Comparison of ENCODE assay signal across 9 cellular contexts in the genomic region with DNA sequence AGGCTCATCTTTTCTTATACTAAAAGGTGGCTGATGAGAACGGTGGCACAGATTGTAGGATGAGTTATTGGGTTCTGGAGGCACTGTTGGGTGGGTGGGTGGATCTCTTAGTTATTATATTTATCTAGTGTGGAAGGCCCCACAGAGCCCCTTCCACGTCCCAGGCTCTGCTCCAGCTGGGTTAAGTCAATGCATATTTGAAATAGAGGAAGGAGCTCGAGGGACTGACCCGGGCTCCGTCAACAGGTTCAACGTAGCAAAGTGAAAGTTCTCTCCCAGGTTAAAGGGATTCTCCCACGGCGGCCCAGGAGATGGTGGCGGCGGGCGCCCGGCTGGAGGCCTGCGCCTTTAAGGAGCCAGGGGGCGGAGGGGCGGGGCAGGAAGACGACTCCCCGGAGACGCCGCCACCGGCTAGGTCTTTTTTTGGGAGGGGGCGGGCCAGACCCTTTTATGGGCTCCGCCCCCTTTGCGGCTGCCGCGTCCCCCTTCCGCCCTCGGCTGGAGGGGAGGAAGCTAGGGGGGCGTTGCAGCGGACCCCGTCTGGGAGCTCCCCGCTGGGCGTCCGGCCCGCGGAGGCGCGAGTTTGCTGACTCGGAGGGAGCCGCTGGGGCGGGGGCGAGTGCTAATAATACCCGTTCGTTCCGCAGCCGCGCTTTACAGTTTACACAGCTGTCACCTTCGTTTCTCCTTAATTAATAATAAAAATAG. TPM values are rescaled to one million over a fixed set of nuclear protein-coding genes. Genes with fewer than 3 reads are reported as not detected.
DNase-seq lines count a peak whose midpoint lies in the region; ATAC-seq, FAIRE-seq and TF ChIP-seq lines count a peak whose summit lies in the region.
"Had no signal": no experiment of that assay in that cellular context is flagged by ENCODE, and none has a peak within 500 bp of the region (broad histone marks: within the 10 kb centered on the region; RNA-seq: fewer than 3 reads in every experiment).

No MANE protein-coding gene starts in this region.

- TF ChIP-seq CTCF in coronary artery (IDR thresholded peaks at IDR 0.05): peak; percentile 17
- peak; percentile 20; the same call in 1 of the 2 replicates for TF ChIP-seq CTCF in HepG2 (CRISPR knock-in tag; IDR thresholded peaks at IDR 0.05)

- H3K4me1 ChIP-seq in HepG2 (ENCODE audit: insufficient read depth, low read length): peaks cover 35% of the 10 kb centered on the region

- peak overlapping the region; percentile 92 to 95 for H3K27ac ChIP-seq in coronary artery
- peak overlapping the region; percentile 39 for H3K27ac ChIP-seq in HepG2 (ENCODE audit: extremely low read length, insufficient read depth, low read length)

- no TSS peak for BruUV-seq in HepG2 (replicated peaks; lab: Mats Ljungman, UMichigan)

- H3K9me3 ChIP-seq in HepG2 (ENCODE audit: low read length): no peaks in the 10 kb centered on the region

- ATAC-seq in HG03378 (IDR thresholded peaks at IDR 0.05; ENCODE audit: unreplicated experiment) (peak; percentile 66), HepG2 (peak; percentile 74)

- in situ Hi-C loops in HepG2 (cut with HindIII; ENCODE audit: extremely low pct_ligation_motif_present, low pct_unique_long_range_greater_than_20kb): no loop called here

- CTCF ChIA-PET in HepG2 (lab: Yijun Ruan, JAX; ENCODE audit: low intra/inter-chr PET ratio, low total read pairs): no interaction called here

- POLR2A ChIA-PET in HepG2 (lab: Yijun Ruan, JAX): interaction anchor here (1.2 to 1.7 kb wide), 4 partner anchors 12 to 111 kb away, joined by 4 to 5 read pairs (median 4); a partner anchor contains a TSS

- peak overlapping the region; percentile 93 for H3K4me2 ChIP-seq in HepG2 (ENCODE audit: low read depth, low read length)

- FAIRE-seq in HepG2 (lab: Jason Lieb, UNC): peak; percentile 56

- under 1% methylated on average over 28 of the region's 47 CpGs for whole genome bisulfite sequencing in HepG2 (ENCODE audit: low lambda C conversion rate)

- H3K27me3 ChIP-seq in HepG2 (ENCODE audit: control insufficient read depth in 1 of 2, insufficient read depth in 2 of 2, low read length in 2 of 2): peaks cover 3 to 12% of the 10 kb centered on the region in 2 experiments; a peak in 2 of 5 replicates

- H2AFZ ChIP-seq in HepG2 (ENCODE audit: low read length): peak overlapping the region; percentile 47

- H3K4me3 ChIP-seq in coronary artery (peak overlapping the region; percentile 77), HepG2 (replicated peaks in 1 of 3; ENCODE audit: insufficient read depth in 1 of 3, low read depth in 2 of 3, low read length in 3 of 3) (peak overlapping the region; percentile 83 to 90 (median 85))

- TF ChIP-seq RAD21 in HepG2 (CRISPR knock-in tag; IDR thresholded peaks at IDR 0.05): 0 out of 2 replicates have a peak, but pooled peaks have one; percentile 6

- peak; percentile 94 to 96 for DNase-seq in AML-193 (lab: John Stamatoyannopoulos, UW)
- DNase-seq in NCI-H510A (lab: John Stamatoyannopoulos, UW): peak; percentile 94
- DNase-seq in activated CD4-positive, alpha-beta T cell treated with anti-CD3 and anti-CD28 coated beads for 4 hours: peak; percentile 92 to 93
- DNase-seq in coronary artery (ENCODE audit: low spot score): peak; percentile 96
- peak; percentile 69 for DNase-seq in HepG2 (ENCODE audit: low spot score)
- DNase-seq in stimulated activated CD4-positive, alpha-beta T cell treated with anti-CD3 and anti-CD28 coated beads, Interleukin-2, amount 100 ng/mL, for 48 hours: peak; percentile 88 to 92

- H4K20me1 ChIP-seq in HepG2 (ENCODE audit: insufficient read depth, low read length): no peaks in the 10 kb centered on the region

- no peak for TF ChIP-seq EP300 in HepG2 (IDR thresholded peaks at IDR 0.05; ENCODE audit: low read depth in 2 of 2, low read length in 2 of 2)
- TF ChIP-seq EP300 in HepG2 (CRISPR knock-in tag; IDR thresholded peaks at IDR 0.05; ENCODE audit: borderline replicate concordance): no peak

- intact Hi-C loops in HepG2 (cut with micrococcal nuclease; ENCODE audit: unreplicated experiment): no loop called here

- H3K9ac ChIP-seq in HepG2 (ENCODE audit: insufficient read depth, low read depth, low read length): peak overlapping the region; percentile 53

- no peaks in the 10 kb centered on the region for H3K36me3 ChIP-seq in HepG2 (replicated peaks in 1 of 2; ENCODE audit: control insufficient read depth in 1 of 2, insufficient read depth in 2 of 2, low read length in 2 of 2)

- H3K79me2 ChIP-seq in HepG2 (ENCODE audit: insufficient read depth, low read length): peaks cover 7% of the 10 kb centered on the region

- TF ChIP-seq POLR2A in GM19099 (IDR thresholded peaks at IDR 0.05; ENCODE audit: extremely low read depth, insufficient read length, low read depth) (peak; percentile 34), HepG2 (IDR thresholded peaks at IDR 0.05; ENCODE audit: insufficient read depth in 1 of 2, low read depth in 2 of 2, low read length in 2 of 2) (peak in 1 of 2 experiments; percentile 30; a peak in 1 of 4 replicates)

RNA-seq across cellular contexts. Expression of a gene that starts 1.5 kb away (rescaled TPM):
- total RNA-seq in HepG2 (2016; rRNA removed; fragmentation: Illumina TruSeq; extraction: Trizol): 14.4 and 29.1 TPM in 2 replicates
- total RNA-seq in HepG2 (2016; cell fraction: cytosol; rRNA removed; fragmentation: Illumina TruSeq; extraction: Trizol; ENCODE audit: low read depth): 21.4 and 25.1 TPM in 2 replicates
- total RNA-seq in HepG2 (2016; cell fraction: insoluble cytoplasmic fraction; rRNA removed; fragmentation: Illumina TruSeq; extraction: Trizol): 10.8 and 29.6 TPM in 2 replicates
- total RNA-seq in HepG2 (2016; cell fraction: membrane; rRNA removed; fragmentation: Illumina TruSeq; extraction: Trizol): 10.1 and 10.8 TPM in 2 replicates
- total RNA-seq in HepG2 (2016; cell fraction: nucleus; rRNA removed; fragmentation: Illumina TruSeq; extraction: Trizol): 31.6 and 36.2 TPM in 2 replicates
- 66.9 and 80.4 TPM in 2 replicates for polyA plus RNA-seq in HepG2 (2011; rRNA removed)
- polyA plus RNA-seq in HepG2 (2011; cell fraction: cytosol; rRNA removed): 19.0 and 23.6 TPM in 2 replicates
- 500 and 631 TPM in 2 replicates for polyA plus RNA-seq in HepG2 (2011; cell fraction: nucleus; rRNA removed)
- polyA plus RNA-seq in HepG2 (2012): 32.6 and 49.5 TPM in 2 replicates
- 1.8 and 1.9 TPM in 2 replicates for polyA plus RNA-seq in HepG2 (2016; cell fraction: cytosol; fragmentation: Illumina TruSeq; extraction: Trizol; ENCODE audit: low read depth)
- polyA plus RNA-seq in HepG2 (2016; cell fraction: insoluble cytoplasmic fraction; fragmentation: Illumina TruSeq; extraction: Trizol; ENCODE audit: low read depth): 10.8 and 14.0 TPM in 2 replicates
- polyA plus RNA-seq in HepG2 (2016; cell fraction: membrane; fragmentation: Illumina TruSeq; extraction: Trizol; ENCODE audit: low read depth): 4.2 and 4.9 TPM in 2 replicates
- polyA plus RNA-seq in HepG2 (2016; cell fraction: nucleus; fragmentation: Illumina TruSeq; extraction: Trizol; ENCODE audit: insufficient read depth, low read depth): 127 and 134 TPM in 2 replicates
- 73.5 and 218 TPM in 2 replicates for polyA minus RNA-seq in HepG2 (2011; rRNA and poly(A)+ RNA removed; ENCODE audit: low replicate concordance)
- 27.6 and 29.9 TPM in 2 replicates for polyA minus RNA-seq in HepG2 (2011; cell fraction: cytosol; rRNA and poly(A)+ RNA removed)
- polyA minus RNA-seq in HepG2 (2011; cell fraction: nucleus; rRNA and poly(A)+ RNA removed): 106 and 116 TPM in 2 replicates

RNA-seq across cellular contexts. Expression of a gene that starts 6.5 kb away (rescaled TPM):
- not detected in 2 replicates for total RNA-seq in HepG2 (2016; rRNA removed; fragmentation: Illumina TruSeq; extraction: Trizol)
- total RNA-seq in HepG2 (2016; cell fraction: cytosol; rRNA removed; fragmentation: Illumina TruSeq; extraction: Trizol; ENCODE audit: low read depth): not detected in 2 replicates
- not detected in 2 replicates for total RNA-seq in HepG2 (2016; cell fraction: insoluble cytoplasmic fraction; rRNA removed; fragmentation: Illumina TruSeq; extraction: Trizol)
- total RNA-seq in HepG2 (2016; cell fraction: membrane; rRNA removed; fragmentation: Illumina TruSeq; extraction: Trizol): not detected in 2 replicates
- total RNA-seq in HepG2 (2016; cell fraction: nucleus; rRNA removed; fragmentation: Illumina TruSeq; extraction: Trizol): not detected in 2 replicates
- 0.09 and 0.33 TPM in 2 replicates for polyA plus RNA-seq in HepG2 (2011; rRNA removed)
- 0.15 TPM in 2 replicates for polyA plus RNA-seq in HepG2 (2011; cell fraction: cytosol; rRNA removed)
- not detected in 2 replicates for polyA plus RNA-seq in HepG2 (2011; cell fraction: nucleus; rRNA removed)
- 0.15 and 0.23 TPM in 2 replicates for polyA plus RNA-seq in HepG2 (2012)
- polyA plus RNA-seq in HepG2 (2016; cell fraction: cytosol; fragmentation: Illumina TruSeq; extraction: Trizol; ENCODE audit: low read depth): 0.15 TPM in 1 of 2 replicates, not detected in the other
- not detected in 2 replicates for polyA plus RNA-seq in HepG2 (2016; cell fraction: insoluble cytoplasmic fraction; fragmentation: Illumina TruSeq; extraction: Trizol; ENCODE audit: low read depth)
- not detected in 2 replicates for polyA plus RNA-seq in HepG2 (2016; cell fraction: membrane; fragmentation: Illumina TruSeq; extraction: Trizol; ENCODE audit: low read depth)
- not detected in 2 replicates for polyA plus RNA-seq in HepG2 (2016; cell fraction: nucleus; fragmentation: Illumina TruSeq; extraction: Trizol; ENCODE audit: insufficient read depth, low read depth)
- 0.21 and 0.86 TPM in 2 replicates for polyA minus RNA-seq in HepG2 (2011; rRNA and poly(A)+ RNA removed; ENCODE audit: low replicate concordance)
- not detected in 2 replicates for polyA minus RNA-seq in HepG2 (2011; cell fraction: cytosol; rRNA and poly(A)+ RNA removed)
- not detected in 2 replicates for polyA minus RNA-seq in HepG2 (2011; cell fraction: nucleus; rRNA and poly(A)+ RNA removed)
- total RNA-seq: activated CD8-positive, alpha-beta memory T cell treated with anti-CD3 and anti-CD28 coated beads for 36 hours had no signal

RNA-seq across cellular contexts. Expression of a gene that starts 20.9 kb away (rescaled TPM):
- not detected in 2 replicates for total RNA-seq in HepG2 (2016; rRNA removed; fragmentation: Illumina TruSeq; extraction: Trizol)
- total RNA-seq in HepG2 (2016; cell fraction: cytosol; rRNA removed; fragmentation: Illumina TruSeq; extraction: Trizol; ENCODE audit: low read depth): not detected in 2 replicates
- not detected in 2 replicates for total RNA-seq in HepG2 (2016; cell fraction: insoluble cytoplasmic fraction; rRNA removed; fragmentation: Illumina TruSeq; extraction: Trizol)
- total RNA-seq in HepG2 (2016; cell fraction: membrane; rRNA removed; fragmentation: Illumina TruSeq; extraction: Trizol): not detected in 2 replicates
- total RNA-seq in HepG2 (2016; cell fraction: nucleus; rRNA removed; fragmentation: Illumina TruSeq; extraction: Trizol): not detected in 2 replicates
- not detected in 2 replicates for polyA plus RNA-seq in HepG2 (2011; rRNA removed)
- not detected in 2 replicates for polyA plus RNA-seq in HepG2 (2011; cell fraction: cytosol; rRNA removed)
- polyA plus RNA-seq in HepG2 (2011; cell fraction: nucleus; rRNA removed): not detected in 2 replicates
- polyA plus RNA-seq in HepG2 (2012): not detected in 2 replicates
- polyA plus RNA-seq in HepG2 (2016; cell fraction: cytosol; fragmentation: Illumina TruSeq; extraction: Trizol; ENCODE audit: low read depth): not detected in 2 replicates
- polyA plus RNA-seq in HepG2 (2016; cell fraction: insoluble cytoplasmic fraction; fragmentation: Illumina TruSeq; extraction: Trizol; ENCODE audit: low read depth): not detected in 2 replicates
- not detected in 2 replicates for polyA plus RNA-seq in HepG2 (2016; cell fraction: membrane; fragmentation: Illumina TruSeq; extraction: Trizol; ENCODE audit: low read depth)
- not detected in 2 replicates for polyA plus RNA-seq in HepG2 (2016; cell fraction: nucleus; fragmentation: Illumina TruSeq; extraction: Trizol; ENCODE audit: insufficient read depth, low read depth)
- not detected in 2 replicates for polyA minus RNA-seq in HepG2 (2011; rRNA and poly(A)+ RNA removed; ENCODE audit: low replicate concordance)
- not detected in 2 replicates for polyA minus RNA-seq in HepG2 (2011; cell fraction: cytosol; rRNA and poly(A)+ RNA removed)
- not detected in 2 replicates for polyA minus RNA-seq in HepG2 (2011; cell fraction: nucleus; rRNA and poly(A)+ RNA removed)
- total RNA-seq: activated CD8-positive, alpha-beta memory T cell treated with anti-CD3 and anti-CD28 coated beads for 36 hours had no signal

RNA-seq across cellular contexts. Expression of a gene that starts 31.1 kb away (rescaled TPM):
- total RNA-seq in HepG2 (2016; rRNA removed; fragmentation: Illumina TruSeq; extraction: Trizol): not detected in 2 replicates
- total RNA-seq in HepG2 (2016; cell fraction: cytosol; rRNA removed; fragmentation: Illumina TruSeq; extraction: Trizol; ENCODE audit: low read depth): not detected in 2 replicates
- total RNA-seq in HepG2 (2016; cell fraction: insoluble cytoplasmic fraction; rRNA removed; fragmentation: Illumina TruSeq; extraction: Trizol): not detected in 2 replicates
- not detected in 2 replicates for total RNA-seq in HepG2 (2016; cell fraction: membrane; rRNA removed; fragmentation: Illumina TruSeq; extraction: Trizol)
- not detected in 2 replicates for total RNA-seq in HepG2 (2016; cell fraction: nucleus; rRNA removed; fragmentation: Illumina TruSeq; extraction: Trizol)
- polyA plus RNA-seq in HepG2 (2011; rRNA removed): 0.20 and 0.26 TPM in 2 replicates
- 0.12 and 0.17 TPM in 2 replicates for polyA plus RNA-seq in HepG2 (2011; cell fraction: cytosol; rRNA removed)
- 0.23 TPM in 1 of 2 replicates, not detected in the other for polyA plus RNA-seq in HepG2 (2011; cell fraction: nucleus; rRNA removed)
- polyA plus RNA-seq in HepG2 (2012): not detected in 2 replicates
- not detected in 2 replicates for polyA plus RNA-seq in HepG2 (2016; cell fraction: cytosol; fragmentation: Illumina TruSeq; extraction: Trizol; ENCODE audit: low read depth)
- polyA plus RNA-seq in HepG2 (2016; cell fraction: insoluble cytoplasmic fraction; fragmentation: Illumina TruSeq; extraction: Trizol; ENCODE audit: low read depth): not detected in 2 replicates
- not detected in 2 replicates for polyA plus RNA-seq in HepG2 (2016; cell fraction: membrane; fragmentation: Illumina TruSeq; extraction: Trizol; ENCODE audit: low read depth)
- polyA plus RNA-seq in HepG2 (2016; cell fraction: nucleus; fragmentation: Illumina TruSeq; extraction: Trizol; ENCODE audit: insufficient read depth, low read depth): not detected in 2 replicates
- polyA minus RNA-seq in HepG2 (2011; rRNA and poly(A)+ RNA removed; ENCODE audit: low replicate concordance): 188 TPM in 1 of 2 replicates, not detected in the other
- 1.3 and 1.7 TPM in 2 replicates for polyA minus RNA-seq in HepG2 (2011; cell fraction: cytosol; rRNA and poly(A)+ RNA removed)
- polyA minus RNA-seq in HepG2 (2011; cell fraction: nucleus; rRNA and poly(A)+ RNA removed): 0.62 and 0.90 TPM in 2 replicates
- total RNA-seq: activated CD8-positive, alpha-beta memory T cell treated with anti-CD3 and anti-CD28 coated beads for 36 hours had no signal

Comparison
In these comparisons a context has a peak if more than half of its experiments do, and no peak if none do; other contexts are left out.
1. Peak in every context shown above with its lines: DNase-seq, ATAC-seq, H3K4me3 ChIP-seq and H3K27ac ChIP-seq.